Comparison of ENCODE assay signal across 1 cellular context in the genomic region with DNA sequence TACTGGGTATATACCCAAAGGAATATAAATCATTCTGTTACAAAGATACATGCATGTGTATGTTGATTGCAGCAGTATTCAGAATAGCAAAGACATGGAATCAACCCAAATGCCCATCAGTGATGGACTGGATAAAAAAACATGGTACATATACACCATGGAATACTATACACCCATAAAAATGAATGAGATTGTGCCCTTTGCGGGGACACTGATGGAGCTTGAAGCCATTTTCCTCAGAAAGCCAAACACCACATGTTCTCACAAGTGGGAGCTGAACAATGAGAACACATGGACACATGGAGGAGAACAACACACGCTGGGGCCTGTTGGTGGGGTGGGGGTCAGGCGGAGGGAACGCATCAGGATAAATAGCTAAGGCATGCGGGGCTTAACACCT.
TF ChIP-seq lines count a peak whose summit lies in the region.

No MANE protein-coding gene starts in this region.

TF ChIP-seq in SK-N-SH treated with all-trans-retinoic acid at 6 μM for 48 hours, 23 proteins besides CTCF, POLR2A, EP300 and RAD21 (continued from another document):
- TF ChIP-seq, protein P1, sequence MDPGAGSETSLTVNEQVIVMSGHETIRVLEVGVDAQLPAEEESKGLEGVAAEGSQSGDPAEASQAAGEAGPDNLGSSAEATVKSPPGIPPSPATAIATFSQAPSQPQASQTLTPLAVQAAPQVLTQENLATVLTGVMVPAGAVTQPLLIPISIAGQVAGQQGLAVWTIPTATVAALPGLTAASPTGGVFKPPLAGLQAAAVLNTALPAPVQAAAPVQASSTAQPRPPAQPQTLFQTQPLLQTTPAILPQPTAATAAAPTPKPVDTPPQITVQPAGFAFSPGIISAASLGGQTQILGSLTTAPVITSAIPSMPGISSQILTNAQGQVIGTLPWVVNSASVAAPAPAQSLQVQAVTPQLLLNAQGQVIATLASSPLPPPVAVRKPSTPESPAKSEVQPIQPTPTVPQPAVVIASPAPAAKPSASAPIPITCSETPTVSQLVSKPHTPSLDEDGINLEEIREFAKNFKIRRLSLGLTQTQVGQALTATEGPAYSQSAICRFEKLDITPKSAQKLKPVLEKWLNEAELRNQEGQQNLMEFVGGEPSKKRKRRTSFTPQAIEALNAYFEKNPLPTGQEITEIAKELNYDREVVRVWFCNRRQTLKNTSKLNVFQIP (CRISPR knock-in tag; IDR thresholded peaks at IDR 0.05; ENCODE audit: borderline replicate concordance, low read depth) = no peak
- no peak for TF ChIP-seq ZNF70 (CRISPR knock-in tag; IDR thresholded peaks at IDR 0.05)
